ENCODE assay signal across 1 cellular context in genomic region chr5:143359869-143360268, GRCh38.
TF ChIP-seq lines count a peak whose summit lies in the region.

No MANE protein-coding gene starts in this region.

TF ChIP-seq in A549, 52 proteins besides CTCF, POLR2A, EP300 and RAD21 (continued from another document):
- TF ChIP-seq E2F6 (IDR thresholded peaks at IDR 0.05; ENCODE audit: borderline replicate concordance, low read depth) (no peak), NR3C1 (IDR thresholded peaks at IDR 0.05) (no peak), USF2 (IDR thresholded peaks at IDR 0.05) (no peak), HES2 (IDR thresholded peaks at IDR 0.05) (no peak), KDM5A (IDR thresholded peaks at IDR 0.05) (no peak), REST (IDR thresholded peaks at IDR 0.05) (no peak), HEYL (CRISPR knock-in tag; IDR thresholded peaks at IDR 0.05) (no peak), SREBF2 (IDR thresholded peaks at IDR 0.05) (no peak), ZSCAN20 (CRISPR knock-in tag; IDR thresholded peaks at IDR 0.05) (no peak), ZC3H11A (IDR thresholded peaks at IDR 0.05) (no peak)
